13 cellular contexts compared by ENCODE assay signal in genomic region chr4:74283614-74284013, GRCh38. TPM values are rescaled to one million over a fixed set of nuclear protein-coding genes. Genes with fewer than 3 reads are reported as not detected.
DNase-seq lines count a peak whose midpoint lies in the region; ATAC-seq and TF ChIP-seq lines count a peak whose summit lies in the region.
"Had no signal": no experiment of that assay in that cellular context is flagged by ENCODE, and none has a peak within 500 bp of the region (broad histone marks: within the 10 kb centered on the region; RNA-seq: fewer than 3 reads in every experiment).

No MANE protein-coding gene starts in this region.

- no peak for TF ChIP-seq CTCF in epithelial cell of proximal tubule (conservative IDR thresholded peaks at IDR 0.05; ENCODE audit: low read depth, low read length)
- TF ChIP-seq CTCF in retinal pigment epithelial cell (conservative IDR thresholded peaks at IDR 0.05; ENCODE audit: low read depth, low read length), result no peak
- no peak for TF ChIP-seq CTCF in heart right ventricle (IDR thresholded peaks at IDR 0.05)

- intact Hi-C loops in heart right ventricle (cut with DNase I), result no loop called here

- H3K36me3 ChIP-seq in heart right ventricle, result peaks cover 0 to 4% (median 0%) of the 10 kb centered on the region in 9 donors

- no peak for ATAC-seq in heart right ventricle
- ATAC-seq in GM18519 (IDR thresholded peaks at IDR 0.05; ENCODE audit: low FRiP score, unreplicated experiment), result no peak

- 58 to 68% methylated on average over 2 of the region's 2 CpGs for WGBS in heart right ventricle, 2 donors

- H3K27me3 ChIP-seq in heart right ventricle, result no peaks in the 10 kb centered on the region

- no peak overlapping the region for H3K27ac ChIP-seq in heart right ventricle

- H3K4me3 ChIP-seq in epithelial cell of proximal tubule (ENCODE audit: low read depth, low read length) (no peak overlapping the region), retinal pigment epithelial cell (ENCODE audit: low read length) (no peak overlapping the region), heart right ventricle (no peak overlapping the region)

- no peaks in the 10 kb centered on the region for H3K9me3 ChIP-seq in heart right ventricle

- DNase-seq in GM04504 (ENCODE audit: low read depth) (peak; percentile 28), RPMI7951 (ENCODE audit: low read depth) (peak; percentile 87), epithelial cell of proximal tubule (ENCODE audit: low read depth) (peak; percentile 48), retinal pigment epithelial cell (ENCODE audit: low read depth) (peak; percentile 69), heart right ventricle (no peak), ecto neural progenitor cell (ENCODE audit: low spot score) (no peak), NOMO-1 (lab: John Stamatoyannopoulos, UW; ENCODE audit: unreplicated experiment in 2 of 2) (no peak)
- DNase-seq: anterior cingulate cortex; kidney; natural killer cell; NCI-H1436; stimulated activated CD8-positive, alpha-beta memory T cell treated with anti-CD3 and anti-CD28 coated beads, Interleukin-4, amount 100 ng/mL, for 48 hours had no signal

- H3K4me1 ChIP-seq in heart right ventricle, result no peaks in the 10 kb centered on the region

RNA-seq across cellular contexts. Expression of gene EPGN, which starts 24.7 kb away (rescaled TPM):
- 0.59 and 0.72 TPM in 2 replicates for total RNA-seq in RPMI7951 (2014; rRNA removed; shearing (Covaris generic))
- 1.9 and 32.6 TPM in 2 replicates for total RNA-seq in epithelial cell of proximal tubule
- 1 to 10 TPM in 1 of 10 donors, under 1 TPM in 1, not detected in 8; 0.66 to 8.4 TPM for total RNA-seq in heart right ventricle
- under 1 TPM in 1 of 2 donors, not detected in 1; 0.03 TPM for polyA plus RNA-seq in heart right ventricle
- total RNA-seq: natural killer cell had no signal

Comparison
In these comparisons a context has a peak if more than half of its experiments do, and no peak if none do; other contexts are left out.
1. DNase-seq: peak in GM04504 (single experiment), RPMI7951 (single experiment), epithelial cell of proximal tubule (single experiment) and retinal pigment epithelial cell (single experiment); none in heart right ventricle (0 of 2), ecto neural progenitor cell (single experiment) and NOMO-1 (0 of 2).